ENCODE assay signal across 9 cellular contexts in the genomic region with DNA sequence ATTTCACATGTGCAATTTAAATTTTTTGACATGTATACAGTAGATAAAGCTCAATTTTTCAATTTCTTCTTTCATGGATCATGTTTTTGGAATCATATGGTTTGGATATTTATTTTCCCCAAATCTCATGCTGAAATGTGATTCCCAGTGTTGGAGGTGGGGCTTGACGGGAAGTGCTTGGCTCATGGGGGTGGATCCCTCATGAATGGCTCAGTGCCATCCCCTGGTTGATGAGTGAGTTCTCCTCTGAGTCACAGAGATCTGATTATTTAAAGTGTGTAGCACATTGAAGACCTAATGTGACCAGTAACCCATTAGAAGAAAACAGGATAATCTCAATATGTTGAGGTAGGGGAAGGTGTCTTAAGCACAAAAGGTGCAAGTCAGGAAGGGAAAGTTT. TPM values are rescaled to one million over a fixed set of nuclear protein-coding genes. Genes with fewer than 3 reads are reported as not detected.
A peak's percentile ranks its signal among the peaks of the same experiment; 100 is the strongest.
DNase-seq lines count a peak whose midpoint lies in the region; ATAC-seq, FAIRE-seq and TF ChIP-seq lines count a peak whose summit lies in the region.
"Had no signal": no experiment of that assay in that cellular context is flagged by ENCODE, and none has a peak within 500 bp of the region (broad histone marks: within the 10 kb centered on the region; RNA-seq: fewer than 3 reads in every experiment).

No MANE protein-coding gene starts in this region.

- no peaks in the 10 kb centered on the region for H3K9me2 ChIP-seq in MM.1S (replicated peaks; ENCODE audit: insufficient read depth, low read length)

- no peak for TF ChIP-seq CTCF in AG09309 (IDR thresholded peaks at IDR 0.05; ENCODE audit: control insufficient read depth, insufficient read depth, low read depth, low read length, missing control alignments)
- TF ChIP-seq CTCF in H1 (IDR thresholded peaks at IDR 0.05; ENCODE audit: control extremely low read depth in 1 of 3, insufficient read depth in 1 of 3, low read depth in 1 of 3, low read length in 3 of 3) = no peak
- TF ChIP-seq CTCF in lung (IDR thresholded peaks at IDR 0.05; ENCODE audit: control extremely low read depth, extremely low read depth) = no peak
- no peak for TF ChIP-seq CTCF in transverse colon (IDR thresholded peaks at IDR 0.05)
- no peak for TF ChIP-seq CTCF in GM13976 (IDR thresholded peaks at IDR 0.05; ENCODE audit: borderline replicate concordance, control extremely low read depth, extremely low read depth, insufficient read depth, missing control alignments)
- no peak for TF ChIP-seq CTCF in MM.1S (IDR thresholded peaks at IDR 0.05; ENCODE audit: low read length)

- no peaks in the 10 kb centered on the region for H4K20me1 ChIP-seq in H1 (replicated peaks in 1 of 2; ENCODE audit: control insufficient read depth in 1 of 2, insufficient read depth in 2 of 2, low read length in 2 of 2)
- no peaks in the 10 kb centered on the region for H4K20me1 ChIP-seq in MM.1S (ENCODE audit: insufficient read depth, low read length)

- CTCF ChIA-PET in H1 (lab: Charles Lee; ENCODE audit: partially characterized antibody) = interaction anchor here (1.0 to 2.0 kb wide), 2 partner anchors 71 to 73 kb away, joined by 4 to 6 read pairs; no protein-coding TSS in a partner anchor

- TF ChIP-seq POLR2A in H1 (IDR thresholded peaks at IDR 0.05; ENCODE audit: control extremely low read depth in 1 of 2, low read depth in 2 of 2, low read length in 2 of 2) = no peak
- TF ChIP-seq POLR2A in transverse colon (IDR thresholded peaks at IDR 0.05) = no peak

- no peak for FAIRE-seq in H1 (lab: Jason Lieb, UNC)
- FAIRE-seq: GM12878 had no signal

- no peak overlapping the region for H2BK12ac ChIP-seq in H1 (ENCODE audit: low read depth, low read length)

- H3K56ac ChIP-seq in H1 (replicated peaks; ENCODE audit: insufficient read length, low read depth, low read length) = no peak overlapping the region

- H3K4me1 ChIP-seq in H1 (replicated peaks in 1 of 4; ENCODE audit: control insufficient read depth in 3 of 4, insufficient read depth in 4 of 4, low read length in 3 of 4) = peaks cover 0 to 15% (median 9%) of the 10 kb centered on the region in 4 experiments; a peak in 4 of 7 replicates
- no peaks in the 10 kb centered on the region for H3K4me1 ChIP-seq in lung (ENCODE audit: control insufficient read depth in 2 of 2, insufficient read depth in 2 of 2, low read length in 2 of 2)
- peaks cover 0 to 35% (median 2%) of the 10 kb centered on the region in 4 donors for H3K4me1 ChIP-seq in transverse colon
- H3K4me1 ChIP-seq in MM.1S (ENCODE audit: low read length) = peaks cover 23% of the 10 kb centered on the region

- peaks cover 6% of the 10 kb centered on the region for H3K23me2 ChIP-seq in H1 (ENCODE audit: low read depth, low read length)

- no peak overlapping the region for H2BK5ac ChIP-seq in H1 (ENCODE audit: low read depth, low read length)

- no peak overlapping the region for H3K23ac ChIP-seq in H1 (ENCODE audit: insufficient read length)

- H3F3A ChIP-seq in MM.1S (ENCODE audit: insufficient read depth, low read length) = peaks cover 24% of the 10 kb centered on the region

- no peaks in the 10 kb centered on the region for H3K79me2 ChIP-seq in H1 (ENCODE audit: control insufficient read depth in 1 of 2, insufficient read depth in 2 of 2, low read length in 2 of 2)
- no peaks in the 10 kb centered on the region for H3K79me2 ChIP-seq in MM.1S (ENCODE audit: low read length)

- H3K4ac ChIP-seq in H1 (replicated peaks; ENCODE audit: insufficient read length, low read depth, low read length) = no peak overlapping the region

- DNase-seq in AG09309 (ENCODE audit: low read depth) (peak; percentile 80), NCI-H226 (peak; percentile 81), H1 (ENCODE audit: low read depth in 1 of 2, low spot score in 2 of 2) (no peak), lung (ENCODE audit: low spot score) (peak; percentile 78), transverse colon (peak; percentile 72), GM13976 (ENCODE audit: low spot score) (no peak), NOMO-1 (lab: John Stamatoyannopoulos, UW; ENCODE audit: unreplicated experiment in 2 of 2) (no peak), MM.1S (no peak)

- POLR2A ChIA-PET in H1 (lab: Charles Lee; ENCODE audit: partially characterized antibody) = interaction anchor here (1.0 kb wide), 1 partner anchor 26 kb away, joined by 3 read pairs; no protein-coding TSS in a partner anchor

- H3K27me3 ChIP-seq in H1 (replicated peaks in 1 of 4; ENCODE audit: control insufficient read depth in 3 of 4, extremely low read depth in 1 of 4, insufficient read depth in 3 of 4, low read length in 3 of 4) (peaks cover 1 to 19% (median 9%) of the 10 kb centered on the region in 4 experiments; a peak in 5 of 7 replicates), lung (ENCODE audit: control insufficient read depth, insufficient read depth) (no peaks in the 10 kb centered on the region), transverse colon (no peaks in the 10 kb centered on the region), MM.1S (replicated peaks; ENCODE audit: insufficient read depth, low read length) (no peaks in the 10 kb centered on the region)

- H3K4me3 ChIP-seq in AG09309 (ENCODE audit: control insufficient read depth, low read depth, low read length) (peak overlapping the region; percentile 51), H1 (ENCODE audit: extremely low read depth in 1 of 4, insufficient read depth in 2 of 4, low read depth in 3 of 4, low read length in 4 of 4) (peak overlapping the region in 1 of 4 experiments; percentile 79; a peak in 3 of 8 replicates), lung (no peak overlapping the region), transverse colon (peak overlapping the region in 3 of 4 donors; percentile 3 to 44 (median 23)), MM.1S (ENCODE audit: low read length) (no peak overlapping the region)
- H3K4me3 ChIP-seq: GM12878 had no signal

- intact Hi-C loops in transverse colon (cut with DNase I; ENCODE audit: low total_unique reads) = no loop called here

- no peak overlapping the region for H4K91ac ChIP-seq in H1 (replicated peaks; ENCODE audit: insufficient read length, low read length)

- no peak overlapping the region for H2BK15ac ChIP-seq in H1 (ENCODE audit: low read length)

- H3K18ac ChIP-seq in H1 (ENCODE audit: extremely low read depth, low read length) = no peak overlapping the region

- H3K4me2 ChIP-seq in H1 (ENCODE audit: insufficient read depth in 1 of 2, low read depth in 2 of 2, low read length in 2 of 2) (peak overlapping the region; percentile 61 to 95; a peak in 3 of 4 replicates), MM.1S (ENCODE audit: low read depth, low read length) (no peak overlapping the region)

- H3K36me3 ChIP-seq in H1 (ENCODE audit: control insufficient read depth in 2 of 4, insufficient read depth in 4 of 4, low read length in 3 of 4) = no peaks in the 10 kb centered on the region
- no peaks in the 10 kb centered on the region for H3K36me3 ChIP-seq in lung (ENCODE audit: control insufficient read depth in 2 of 2, insufficient read depth in 2 of 2, low read length in 2 of 2)
- H3K36me3 ChIP-seq in transverse colon = no peaks in the 10 kb centered on the region
- no peaks in the 10 kb centered on the region for H3K36me3 ChIP-seq in MM.1S (replicated peaks; ENCODE audit: insufficient read depth, low read length)

- no peak overlapping the region for H3K14ac ChIP-seq in H1 (ENCODE audit: insufficient read length)

- no peak for TF ChIP-seq RAD21 in H1 (IDR thresholded peaks at IDR 0.05 in 1 of 2, conservative IDR thresholded peaks at IDR 0.05 in 1 of 2; ENCODE audit: low read depth in 2 of 2, low read length in 2 of 2)

- no peaks in the 10 kb centered on the region for H3K79me1 ChIP-seq in H1 (ENCODE audit: low read depth, low read length)

- H2AFZ ChIP-seq in H1 (ENCODE audit: low read length) (no peak overlapping the region), MM.1S (ENCODE audit: low read length) (no peak overlapping the region)

- H3K27ac ChIP-seq in H1 (ENCODE audit: low read depth, low read length) = no peak overlapping the region
- H3K27ac ChIP-seq in lung (ENCODE audit: low read depth in 1 of 2, low read length in 1 of 2) = peak overlapping the region in 1 of 2 donors; percentile 86
- peak overlapping the region; percentile 72 to 86 (median 81) for H3K27ac ChIP-seq in transverse colon
- no peak overlapping the region for H3K27ac ChIP-seq in MM.1S (ENCODE audit: low read length)

- no peak for TF ChIP-seq EP300 in H1 (IDR thresholded peaks at IDR 0.05; ENCODE audit: borderline replicate concordance in 1 of 2, low read depth in 2 of 2, low read length in 2 of 2)
- TF ChIP-seq EP300 in transverse colon (IDR thresholded peaks at IDR 0.05; ENCODE audit: low read depth) = no peak

- no peak overlapping the region for H4K5ac ChIP-seq in H1 (ENCODE audit: insufficient read length, low read depth, low read length)

- in situ Hi-C loops in transverse colon (cut with MboI; ENCODE audit: low pct_ligation_motif_present in 1 of 4, low pct_unique_long_range_greater_than_20kb in 1 of 4, low sequenced_read_pairs in 3 of 4) = no loop called here
- in situ Hi-C loops in GM13976 (cut with MboI; ENCODE audit: low sequenced_read_pairs, unreplicated experiment) = loop anchor here (10.0 kb wide), 1 partner anchor 496 kb away; no protein-coding TSS in a partner anchor

- H2BK120ac ChIP-seq in H1 (replicated peaks; ENCODE audit: low read depth, low read length) = no peak overlapping the region

- ATAC-seq in lung (ENCODE audit: insufficient read depth, low FRiP score) = peak; percentile 66
- ATAC-seq: GM12878 had no signal

- no peak overlapping the region for H2AK5ac ChIP-seq in H1 (ENCODE audit: low read depth, low read length)

- no peaks in the 10 kb centered on the region for H3K9me3 ChIP-seq in H1 (ENCODE audit: insufficient read depth in 2 of 2, low read depth in 1 of 2, low read length in 1 of 2)
- H3K9me3 ChIP-seq in lung (ENCODE audit: control insufficient read depth in 2 of 2, insufficient read depth in 1 of 2, low read length in 1 of 2) = no peaks in the 10 kb centered on the region
- H3K9me3 ChIP-seq in transverse colon = no peaks in the 10 kb centered on the region
- no peaks in the 10 kb centered on the region for H3K9me3 ChIP-seq in MM.1S (replicated peaks; ENCODE audit: insufficient read depth, low read length)

- no peak overlapping the region for H2BK20ac ChIP-seq in H1 (ENCODE audit: low read length)

- H4K8ac ChIP-seq in H1 (ENCODE audit: extremely low read depth, insufficient read depth, low read length) = no peak overlapping the region

- H3K9ac ChIP-seq in H1 (replicated peaks in 1 of 4; ENCODE audit: extremely low read depth in 1 of 4, low read depth in 3 of 4, low read length in 3 of 4) (no peak overlapping the region), MM.1S (ENCODE audit: low read length) (no peak overlapping the region)

- WGBS in H1 (ENCODE audit: extremely low coverage in 1 of 2, insufficient coverage in 1 of 2, insufficient read length in 1 of 2, insufficient replicate concordance in 2 of 2, low coverage in 1 of 2, low lambda C conversion rate in 2 of 2, missing lambda C conversion rate in 1 of 2), 2 experiments = 15% methylated on average over 1 of the region's 1 CpG; no CpG with 5 or more reads in 1 of the 2 experiments
- 12 to 50% methylated on average over 1 of the region's 1 CpG for whole genome bisulfite sequencing in lung, 2 donors
- 5 to 40% methylated on average over 1 of the region's 1 CpG for WGBS in transverse colon (ENCODE audit: low coverage in 1 of 2), 2 donors

RNA-seq across cellular contexts. Expression of a gene that starts 9.1 kb away (rescaled TPM):
- 0.63 and 1.1 TPM in 2 replicates for total RNA-seq in H1 (2021; fragmentation: NEBNext Ultra II Directional; extraction: Animal tissue kit (Norgen Biotek cat#: 25700))
- 0.52 and 0.74 TPM in 2 replicates for polyA plus RNA-seq in H1 (2011; rRNA removed)
- polyA plus RNA-seq in H1 (2011; cell fraction: cytosol; rRNA removed) = 0.84 TPM
- 0.97 TPM for polyA plus RNA-seq in H1 (2011; cell fraction: nucleus; rRNA removed)
- polyA plus RNA-seq in H1 (2012, experiment 1 of 2) = 0.42 to 1.1 TPM (median 0.84 TPM) in 4 replicates
- polyA plus RNA-seq in H1 (2012, experiment 2 of 2) = not detected
- polyA plus RNA-seq in H1 (2013, experiment 1 of 2) = 0.77 TPM
- 0.77 TPM for polyA plus RNA-seq in H1 (2013, experiment 2 of 2)
- 0.88 and 1.9 TPM in 2 replicates for polyA minus RNA-seq in H1 (2011; rRNA and poly(A)+ RNA removed)
- 1.6 TPM for polyA minus RNA-seq in H1 (2011; cell fraction: cytosol; rRNA and poly(A)+ RNA removed)
- polyA minus RNA-seq in H1 (2011; cell fraction: nucleus; rRNA and poly(A)+ RNA removed) = 6.6 TPM
- total RNA-seq in lung = 10 to 100 TPM; 60.7 to 86.3 TPM
- 100 to 1,000 TPM in 1 of 2 donors, 10 to 100 TPM in 1; 76.4 to 124 TPM for polyA plus RNA-seq in lung
- 10 to 100 TPM; 11.1 to 36.5 (median 17.9) TPM for total RNA-seq in transverse colon

Comparison
In these comparisons a context has a peak if more than half of its experiments do, and no peak if none do; other contexts are left out.
1. DNase-seq: peak in AG09309 (single experiment), NCI-H226 (single experiment), lung (single experiment) and transverse colon (single experiment); none in H1 (0 of 2), GM13976 (single experiment), NOMO-1 (0 of 2) and MM.1S (single experiment).
2. H3K4me3 ChIP-seq: peak in AG09309 (single experiment) and transverse colon (3 of 4); none in lung (single experiment) and MM.1S (single experiment).
3. H3K27ac ChIP-seq: peak in transverse colon (4 of 4); none in H1 (single experiment) and MM.1S (single experiment).